37 cellular contexts compared by ENCODE assay signal in the genomic region with DNA sequence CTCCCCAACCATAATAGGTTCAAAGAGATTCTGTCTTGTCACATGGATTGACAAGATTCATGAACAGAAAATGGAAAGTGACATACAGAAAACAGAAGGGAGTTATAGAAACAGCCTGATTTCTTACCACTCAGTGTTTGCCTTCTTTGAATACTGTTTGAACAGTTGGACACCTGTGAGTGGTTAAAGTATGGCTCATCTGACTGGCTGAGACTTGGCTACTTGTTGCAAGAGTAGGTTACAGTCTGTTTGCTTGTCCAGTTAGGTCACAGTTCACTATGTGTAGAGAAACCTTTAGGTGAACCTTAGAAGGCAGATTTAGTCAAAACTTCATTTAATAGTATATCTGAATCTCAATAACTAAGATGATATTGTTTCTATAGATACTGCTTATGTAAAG.
"Had no signal": no experiment of that assay in that cellular context is flagged by ENCODE, and none has a peak within 500 bp of the region (broad histone marks: within the 10 kb centered on the region; RNA-seq: fewer than 3 reads in every experiment).

No MANE protein-coding gene starts in this region.

- H3K4me2 ChIP-seq: PC-9 had no signal

- H3K4me3 ChIP-seq: MG63, PC-9 had no signal

- H3K27ac ChIP-seq: brain microvascular endothelial cell, PC-9, RWPE1, WERI-Rb-1 had no signal

- H3K9me3 ChIP-seq: MG63 had no signal

- ATAC-seq: activated CD8-positive, alpha-beta memory T cell treated with anti-CD3 and anti-CD28 coated beads, Interleukin-2, amount 10 ng/mL, durations not matched to agents 7 days and 5 days had no signal

- DNase-seq: activated CD4-positive, alpha-beta memory T cell treated with anti-CD3 and anti-CD28 coated beads, Interleukin-2, amount 10 ng/mL, durations not matched to agents 7 days and 5 days; activated CD4-positive, alpha-beta T cell treated with anti-CD3 and anti-CD28 coated beads for 1 hour; activated CD4-positive, alpha-beta T cell treated with anti-CD3 and anti-CD28 coated beads for 48 hours; activated CD4-positive, CD25-positive, alpha-beta regulatory T cell; activated CD8-positive, alpha-beta memory T cell treated with anti-CD3 and anti-CD28 coated beads for 24 hours; activated CD8-positive, alpha-beta memory T cell treated with anti-CD3 and anti-CD28 coated beads, Interleukin-2, amount 10 ng/mL, durations not matched to agents 7 days and 5 days; activated CD8-positive, alpha-beta memory T cell treated with anti-CD3 and anti-CD28 coated beads, Interleukin-2, amount 50 U/mL, for 48 hours; activated effector memory CD4-positive, alpha-beta T cell treated with anti-CD3 and anti-CD28 coated beads, Interleukin-2, amount 50 U/mL, for 16 hours; activated naive CD4-positive, alpha-beta T cell; activated naive CD4-positive, alpha-beta T cell treated with anti-CD3 and anti-CD28 coated beads, Interleukin-2, amount 50 U/mL, for 16 hours; activated naive CD8-positive, alpha-beta T cell treated with anti-CD3 and anti-CD28 coated beads for 36 hours; activated T-cell treated with anti-CD3 and anti-CD28 coated beads, Interleukin-2, amount 50 U/mL, for 48 hours; amniotic stem cell; aorta; brain microvascular endothelial cell; central memory CD4-positive, alpha-beta T cell; MG63; NCI-H1048; NCI-H1105 treated with DMSO at 0.1 percent for 48 hours; NCI-H1436; NCI-H1694; NCI-H1930; NCI-H2081 treated with DMSO at 0.1 percent for 48 hours; NCI-H226; NCI-H446 treated with DMSO at 0.1 percent for 48 hours; NCI-H524; NCI-H748 treated with DMSO at 0.1 percent for 48 hours; NK-92 treated with Interleukin-12 subunit alpha and Interleukin-12 subunit beta, amount 100 ng/mL, for 24 hours; PC-9; Right ventricle myocardium superior; SW 1271; T-helper 1 cell; T-helper 2 cell; T-helper 9 cell; WERI-Rb-1 had no signal

- H3K36me3 ChIP-seq: brain microvascular endothelial cell, MG63, WERI-Rb-1 had no signal

- H3K27me3 ChIP-seq: brain microvascular endothelial cell, MG63 had no signal

- H2AFZ ChIP-seq: PC-9 had no signal

- FAIRE-seq: RCC 7860 had no signal
